ENCODE assay signal across 12 cellular contexts in genomic region chr12:6228535-6229223, GRCh38. TPM values are rescaled to one million over a fixed set of nuclear protein-coding genes. Genes with fewer than 3 reads are reported as not detected.
DNase-seq lines count a peak whose midpoint lies in the region; ATAC-seq and TF ChIP-seq lines count a peak whose summit lies in the region.
"Had no signal": no experiment of that assay in that cellular context is flagged by ENCODE, and none has a peak within 500 bp of the region (broad histone marks: within the 10 kb centered on the region; RNA-seq: fewer than 3 reads in every experiment).

No MANE protein-coding gene starts in this region.

- peaks cover 0 to 8% (median 0%) of the 10 kb centered on the region in 3 donors for H3K36me3 ChIP-seq in Peyer's patch

- ATAC-seq in HG02642 (IDR thresholded peaks at IDR 0.05; ENCODE audit: poor library complexity, unreplicated experiment) (no peak), HG02763 (IDR thresholded peaks at IDR 0.05; ENCODE audit: unreplicated experiment) (no peak)

- H3K36me3 Mint-ChIP-seq in nephron (ENCODE audit: low read depth), result no peaks in the 10 kb centered on the region
- H3K36me3 Mint-ChIP-seq in type B pancreatic cell, result peaks cover 30% of the 10 kb centered on the region

- peak overlapping the region; percentile 84 to 89 (median 87) for H3K27ac Mint-ChIP-seq in nephron
- peak overlapping the region; percentile 97 for H3K27ac Mint-ChIP-seq in type B pancreatic cell
- H3K27ac Mint-ChIP-seq: activated T-helper 2 cell treated with anti-CD3 and anti-CD28 coated beads, Interferon-gamma antibody, Interleukin-2, Interleukin-4, amounts not matched to agents 10 μg/mL and 5 μg/mL and 100 μg/mL, durations not matched to agents 14 hours and 24 hours and 36 hours had no signal

- peaks cover 4 to 100% (median 38%) of the 10 kb centered on the region in 4 donors for H3K4me1 ChIP-seq in Peyer's patch

- H3K27ac ChIP-seq in Peyer's patch, result peak overlapping the region; percentile 68 to 94 (median 82)

- H3K4me3 Mint-ChIP-seq in nephron, result no peak overlapping the region
- peak overlapping the region; percentile 71 for H3K4me3 Mint-ChIP-seq in type B pancreatic cell

- no peaks in the 10 kb centered on the region for H3K9me3 Mint-ChIP-seq in nephron
- H3K9me3 Mint-ChIP-seq in type B pancreatic cell, result no peaks in the 10 kb centered on the region
- H3K9me3 Mint-ChIP-seq: activated T-helper 2 cell treated with anti-CD3 and anti-CD28 coated beads, Interferon-gamma antibody, Interleukin-2, Interleukin-4, amounts not matched to agents 10 μg/mL and 5 μg/mL and 100 μg/mL, durations not matched to agents 14 hours and 24 hours and 36 hours had no signal

- no peak overlapping the region for H3K4me3 ChIP-seq in Peyer's patch
- H3K4me3 ChIP-seq in epithelial cell of esophagus (ENCODE audit: low read length), result no peak overlapping the region
- H3K4me3 ChIP-seq: spleen had no signal

- H3K27me3 Mint-ChIP-seq in nephron (ENCODE audit: low read depth) (peaks cover 7% of the 10 kb centered on the region), type B pancreatic cell (peaks cover 3% of the 10 kb centered on the region)

- H3K9me3 ChIP-seq in Peyer's patch, result no peaks in the 10 kb centered on the region
- H3K9me3 ChIP-seq: spleen had no signal

- H3K27me3 ChIP-seq in Peyer's patch, result no peaks in the 10 kb centered on the region
- H3K27me3 ChIP-seq: spleen had no signal

- no peak for TF ChIP-seq POLR2A in Peyer's patch (IDR thresholded peaks at IDR 0.05)

- no peak for TF ChIP-seq CTCF in Peyer's patch (IDR thresholded peaks at IDR 0.05)
- TF ChIP-seq CTCF in epithelial cell of esophagus (IDR thresholded peaks at IDR 0.05; ENCODE audit: insufficient read depth, low read depth, low read length, missing control alignments), result no peak
- no peak for TF ChIP-seq CTCF in nephron (IDR thresholded peaks at IDR 0.05; ENCODE audit: unreplicated experiment in 3 of 3)
- TF ChIP-seq CTCF in type B pancreatic cell (conservative IDR thresholded peaks at IDR 0.05), result no peak

- DNase-seq in Peyer's patch, result peak in 2 of 3 donors; percentile 65 to 72
- DNase-seq in epithelial cell of esophagus (ENCODE audit: low read depth), result peak; percentile 62
- DNase-seq in type B pancreatic cell (ENCODE audit: extremely low spot score, unreplicated experiment), result no peak
- no peak for DNase-seq in activated gamma-delta T cell treated with Interleukin-2 at 50 U/mL for 16 hours
- DNase-seq: kidney glomerular epithelial cell; NCI-H1417 treated with DMSO at 0.1 percent for 48 hours; NK-92 treated with Interleukin-12 subunit alpha and Interleukin-12 subunit beta, amount 100 ng/mL, for 24 hours; spleen had no signal

- H3K4me1 Mint-ChIP-seq in nephron (peaks cover 73% of the 10 kb centered on the region), type B pancreatic cell (ENCODE audit: unreplicated experiment) (peaks cover 55% of the 10 kb centered on the region)

RNA-seq across cellular contexts. Expression of gene CD9, which starts 28.5 kb away (rescaled TPM):
- 100 to 1,000 TPM in 3 of 4 donors, 10 to 100 TPM in 1; 31.4 to 176 (median 141) TPM for total RNA-seq in Peyer's patch
- total RNA-seq in type B pancreatic cell (ENCODE audit: low replicate concordance), result 120 and 807 TPM in 2 replicates

Comparison
In these comparisons a context has a peak if more than half of its experiments do, and no peak if none do; other contexts are left out.
1. DNase-seq: peak in Peyer's patch (2 of 3) and epithelial cell of esophagus (single experiment); none in type B pancreatic cell (single experiment) and activated gamma-delta T cell treated with Interleukin-2 at 50 U/mL for 16 hours (single experiment).